ENCODE assay signal across 11 cellular contexts in the genomic region with DNA sequence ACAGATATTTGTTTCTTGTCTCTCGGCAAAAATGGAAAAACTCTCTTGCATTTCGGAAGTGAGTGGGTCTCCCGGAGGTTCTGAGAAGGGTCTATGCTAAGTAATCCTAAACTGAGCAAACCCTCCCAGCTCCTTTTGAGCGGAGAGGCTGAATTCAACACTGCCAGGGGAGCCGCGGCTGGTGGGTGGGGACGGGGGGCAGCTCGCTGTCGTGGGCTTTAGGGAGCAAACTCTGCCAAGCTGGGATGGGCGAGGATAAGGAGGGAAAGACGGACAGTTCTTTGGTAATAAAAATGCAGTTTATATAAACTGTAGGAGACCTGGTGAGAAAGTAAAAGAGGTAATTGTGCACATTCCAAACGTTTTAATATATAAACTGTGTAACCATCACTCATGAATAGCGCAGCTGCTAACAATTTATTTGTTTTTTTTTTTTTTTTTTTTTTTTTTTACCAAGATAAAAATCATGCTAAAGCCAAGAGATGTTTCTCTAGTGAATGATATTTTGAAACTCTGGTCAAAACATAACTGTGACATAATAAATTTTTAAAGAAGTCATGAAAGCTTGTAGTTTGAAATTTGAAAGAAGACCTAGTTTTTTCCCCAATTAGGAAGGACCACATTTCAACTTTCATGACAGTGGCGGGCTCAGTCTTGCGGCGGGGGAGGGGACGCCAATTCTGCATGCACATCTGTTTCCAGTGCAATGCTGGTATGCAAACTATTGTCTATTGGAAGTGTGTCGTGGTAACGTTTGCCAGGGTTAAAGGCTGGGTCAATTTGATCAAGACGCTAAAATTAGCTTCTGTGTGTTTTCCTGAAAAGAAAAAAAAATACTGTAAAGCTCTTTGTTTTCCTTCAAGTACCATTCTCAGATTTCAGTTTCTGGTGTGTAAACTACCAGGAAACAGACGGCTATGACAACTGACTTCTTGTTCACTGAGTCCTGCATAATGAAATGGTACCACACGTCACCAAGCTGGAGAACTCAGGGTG.
A peak's percentile ranks its signal among the peaks of the same experiment; 100 is the strongest.
DNase-seq lines count a peak whose midpoint lies in the region; ATAC-seq and TF ChIP-seq lines count a peak whose summit lies in the region.
"Had no signal": no experiment of that assay in that cellular context is flagged by ENCODE, and none has a peak within 500 bp of the region (broad histone marks: within the 10 kb centered on the region; RNA-seq: fewer than 3 reads in every experiment).

No MANE protein-coding gene starts in this region.

- 42 to 49% (median 46%) methylated on average over 22 of the region's 22 CpGs for WGBS in heart left ventricle, 4 donors

- H3K9ac ChIP-seq in OCI-LY1 (ENCODE audit: low read length) = no peak overlapping the region

- no peaks in the 10 kb centered on the region for H3F3A ChIP-seq in OCI-LY1 (ENCODE audit: insufficient read depth, low read length)

- peak in 2 of 4 donors; percentile 34 to 50 for ATAC-seq in heart left ventricle
- no peak for ATAC-seq in thoracic aorta (ENCODE audit: insufficient number of reproducible peaks, low FRiP score, low read depth)
- no peak for ATAC-seq in GM19397 (IDR thresholded peaks at IDR 0.05; ENCODE audit: unreplicated experiment)

- H3K27ac ChIP-seq in heart left ventricle (peak overlapping the region in 5 of 12 donors; percentile 6 to 56 (median 41)), right atrium auricular region (no peak overlapping the region), OCI-LY1 (ENCODE audit: low read depth, low read length, poor library complexity, severe bottlenecking) (peak overlapping the region; percentile 80), thoracic aorta (peak overlapping the region; percentile 84 to 88)
- H3K27ac ChIP-seq: C4-2B had no signal

- peak overlapping the region; percentile 60 for H3K4me2 ChIP-seq in OCI-LY1 (ENCODE audit: low read length)

- H4K20me1 ChIP-seq in OCI-LY1 (ENCODE audit: insufficient read depth, low read length) = no peaks in the 10 kb centered on the region

- H3K4me3 ChIP-seq in heart left ventricle = peak overlapping the region in 8 of 12 donors; percentile 11 to 48 (median 26)
- peak overlapping the region in 1 of 2 donors; percentile 28 for H3K4me3 ChIP-seq in right atrium auricular region
- no peak overlapping the region for H3K4me3 ChIP-seq in OCI-LY1 (ENCODE audit: low read depth, low read length, poor library complexity, severe bottlenecking)
- peak overlapping the region; percentile 13 for H3K4me3 ChIP-seq in fibroblast of villous mesenchyme (ENCODE audit: low read depth, low read length)
- peak overlapping the region; percentile 70 for H3K4me3 ChIP-seq in thoracic aorta
- H3K4me3 ChIP-seq: lung had no signal

- TF ChIP-seq CTCF in heart left ventricle (IDR thresholded peaks at IDR 0.05) = no peak
- no peak for TF ChIP-seq CTCF in right atrium auricular region (IDR thresholded peaks at IDR 0.05)
- no peak for TF ChIP-seq CTCF in OCI-LY1 (IDR thresholded peaks at IDR 0.05; ENCODE audit: low read length)
- TF ChIP-seq CTCF in fibroblast of villous mesenchyme (IDR thresholded peaks at IDR 0.05; ENCODE audit: insufficient read depth, low read depth, low read length) = no peak
- TF ChIP-seq CTCF in thoracic aorta (IDR thresholded peaks at IDR 0.05) = no peak

- no peak for TF ChIP-seq POLR2A in heart left ventricle (IDR thresholded peaks at IDR 0.05)

- H2AFZ ChIP-seq in OCI-LY1 (ENCODE audit: low read length) = no peak overlapping the region

- H3K36me3 ChIP-seq in heart left ventricle (no peaks in the 10 kb centered on the region), right atrium auricular region (no peaks in the 10 kb centered on the region), OCI-LY1 (ENCODE audit: insufficient read depth, low read length) (no peaks in the 10 kb centered on the region), thoracic aorta (no peaks in the 10 kb centered on the region)

- H3K79me2 ChIP-seq in OCI-LY1 (ENCODE audit: insufficient read depth, low read length) = no peaks in the 10 kb centered on the region

- H3K9me3 ChIP-seq in heart left ventricle = no peaks in the 10 kb centered on the region
- H3K9me3 ChIP-seq in right atrium auricular region = no peaks in the 10 kb centered on the region
- H3K9me3 ChIP-seq in OCI-LY1 (ENCODE audit: low read length) = no peaks in the 10 kb centered on the region
- H3K9me3 ChIP-seq in thoracic aorta = no peaks in the 10 kb centered on the region

- no peaks in the 10 kb centered on the region for H3K27me3 ChIP-seq in heart left ventricle
- no peaks in the 10 kb centered on the region for H3K27me3 ChIP-seq in right atrium auricular region
- no peaks in the 10 kb centered on the region for H3K27me3 ChIP-seq in OCI-LY1 (ENCODE audit: insufficient read depth, low read length)
- no peaks in the 10 kb centered on the region for H3K27me3 ChIP-seq in thoracic aorta (replicated peaks; ENCODE audit: insufficient read depth)

- DNase-seq in heart left ventricle = peak in 1 of 5 donors; percentile 30
- no peak for DNase-seq in right atrium auricular region (ENCODE audit: low spot score)
- DNase-seq in fibroblast of villous mesenchyme (ENCODE audit: low read depth) = peak; percentile 34
- no peak for DNase-seq in thoracic aorta (ENCODE audit: low spot score)
- no peak for DNase-seq in NK-92 (lab: John Stamatoyannopoulos, UW; ENCODE audit: unreplicated experiment)
- DNase-seq in ecto neural progenitor cell (ENCODE audit: low spot score) = no peak
- DNase-seq: activated CD4-positive, alpha-beta T cell treated with anti-CD3 and anti-CD28 coated beads for 4 hours had no signal

- H3K4me1 ChIP-seq in heart left ventricle = peaks cover 0 to 32% (median 7%) of the 10 kb centered on the region in 12 donors
- H3K4me1 ChIP-seq in right atrium auricular region = peaks cover 0 to 6% of the 10 kb centered on the region in 2 donors
- H3K4me1 ChIP-seq in OCI-LY1 (ENCODE audit: insufficient read depth, low read length, severe bottlenecking) = peaks cover 70% of the 10 kb centered on the region
- peaks cover 21 to 40% of the 10 kb centered on the region in 2 donors for H3K4me1 ChIP-seq in thoracic aorta (ENCODE audit: control insufficient read depth in 1 of 2, low read depth in 2 of 2)

- H3K9me2 ChIP-seq in OCI-LY1 (ENCODE audit: low read depth, low read length) = no peaks in the 10 kb centered on the region

- intact Hi-C loops in heart left ventricle (cut with DNase I) = loop anchor here in 1 of 10 donors (10.0 kb wide), 1 partner anchor 207 kb away; no protein-coding TSS in a partner anchor

Comparison
In these comparisons a context has a peak if more than half of its experiments do, and no peak if none do; other contexts are left out.
1. H3K27ac ChIP-seq: peak in OCI-LY1 (single experiment) and thoracic aorta (2 of 2); none in right atrium auricular region (0 of 2).